Comparison of ENCODE assay signal across 32 cellular contexts in genomic region chr13:99758465-99759162, GRCh38.
DNase-seq lines count a peak whose midpoint lies in the region; ATAC-seq, FAIRE-seq and TF ChIP-seq lines count a peak whose summit lies in the region.
"Had no signal": no experiment of that assay in that cellular context is flagged by ENCODE, and none has a peak within 500 bp of the region (broad histone marks: within the 10 kb centered on the region; RNA-seq: fewer than 3 reads in every experiment).

No MANE protein-coding gene starts in this region.

- H4K5ac ChIP-seq in H1 (ENCODE audit: insufficient read length, low read depth, low read length), result no peak overlapping the region

- TF ChIP-seq POLR2A in H1 (IDR thresholded peaks at IDR 0.05; ENCODE audit: control extremely low read depth in 1 of 2, low read depth in 2 of 2, low read length in 2 of 2), result no peak

- H3K4me1 ChIP-seq in H1 (replicated peaks in 1 of 4; ENCODE audit: control insufficient read depth in 3 of 4, insufficient read depth in 4 of 4, low read length in 3 of 4) (peaks cover 0 to 2% (median 0%) of the 10 kb centered on the region in 4 experiments; a peak in 1 of 7 replicates), right cardiac atrium (ENCODE audit: control insufficient read depth, insufficient read depth, low read length) (no peaks in the 10 kb centered on the region)
- H3K4me1 ChIP-seq: adrenal gland, esophagus squamous epithelium, foreskin keratinocyte, heart left ventricle, neural progenitor cell, pancreas, suprapubic skin, upper lobe of left lung had no signal

- ATAC-seq in right cardiac atrium, result no peak
- ATAC-seq in GM18868 (IDR thresholded peaks at IDR 0.05; ENCODE audit: unreplicated experiment), result no peak
- ATAC-seq: foreskin keratinocyte, left ventricle myocardium superior, pancreas, PC-3 had no signal

- H3K9me3 ChIP-seq in H1 (ENCODE audit: insufficient read depth in 2 of 2, low read depth in 1 of 2, low read length in 1 of 2), result peaks cover 3 to 10% of the 10 kb centered on the region in 2 experiments; a peak in 2 of 4 replicates
- no peaks in the 10 kb centered on the region for H3K9me3 ChIP-seq in right cardiac atrium (ENCODE audit: control insufficient read depth, low read length)
- H3K9me3 ChIP-seq: adrenal gland, pancreas had no signal

- no peak overlapping the region for H3K56ac ChIP-seq in H1 (replicated peaks; ENCODE audit: insufficient read length, low read depth, low read length)

- peak overlapping the region; percentile 33; the same call in 1 of the 2 replicates for H3K18ac ChIP-seq in H1 (ENCODE audit: extremely low read depth, low read length)

- no peak overlapping the region for H3K9ac ChIP-seq in H1 (replicated peaks in 1 of 4; ENCODE audit: extremely low read depth in 1 of 4, low read depth in 3 of 4, low read length in 3 of 4)
- H3K9ac ChIP-seq: BLaER1, neural progenitor cell had no signal

- CTCF ChIA-PET in H1 (lab: Charles Lee; ENCODE audit: partially characterized antibody), result interaction anchor here (1.1 to 1.7 kb wide), 5 partner anchors 8 to 143 kb away, joined by 3 to 5 read pairs (median 3); no protein-coding TSS in a partner anchor

- H3K79me2 ChIP-seq in H1 (ENCODE audit: control insufficient read depth in 1 of 2, insufficient read depth in 2 of 2, low read length in 2 of 2), result no peaks in the 10 kb centered on the region

- no peak overlapping the region for H2AK5ac ChIP-seq in H1 (ENCODE audit: low read depth, low read length)

- intact Hi-C loops in right cardiac atrium (cut with DNase I), result no loop called here

- H3K23ac ChIP-seq in H1 (ENCODE audit: insufficient read length), result no peak overlapping the region

- DNase-seq in DMS 273 treated with DMSO at 0.1 percent for 48 hours (lab: John Stamatoyannopoulos, UW) (peak; percentile 82), NCI-H2171 (lab: John Stamatoyannopoulos, UW) (peak; percentile 99), H1 (ENCODE audit: low read depth in 1 of 2, low spot score in 2 of 2) (peak in 1 of 2 experiments; percentile 41), right cardiac atrium (no peak)
- peak; percentile 6 for DNase-seq in Jurkat, Clone E6-1 (ENCODE audit: low read depth, low spot score)
- DNase-seq in activated effector memory CD4-positive, alpha-beta T cell treated with Interleukin-2 at 50 U/mL for 16 hours, result no peak
- DNase-seq in activated CD4-positive, CD25-positive, alpha-beta regulatory T cell treated with anti-CD3 and anti-CD28 coated beads, Interleukin-2, amount 50 U/mL, for 72 hours, result no peak
- DNase-seq: activated CD4-positive, alpha-beta T cell treated with anti-CD3 and anti-CD28 coated beads, Interleukin-2, amount 50 U/mL, for 48 hours; activated naive CD4-positive, alpha-beta T cell treated with anti-CD3 and anti-CD28 coated beads, Interleukin-2, amount 10 ng/mL, durations not matched to agents 7 days and 5 days; adrenal gland; central memory CD4-positive, alpha-beta T cell; DMS53; esophagus squamous epithelium; foreskin keratinocyte; GDM1; GOT3; heart left ventricle; kidney; left ventricle myocardium superior; mesendoderm; NCI-H1417 treated with DMSO at 0.1 percent for 48 hours; pancreas; PC-3; small intestine; stimulated activated naive CD4-positive, alpha-beta T cell; T-helper 1 cell; upper lobe of left lung had no signal

- no peak overlapping the region; the same call in 1 of the 2 replicates for H2BK15ac ChIP-seq in H1 (ENCODE audit: low read length)

- H2BK120ac ChIP-seq in H1 (replicated peaks; ENCODE audit: low read depth, low read length), result no peak overlapping the region

- no peak overlapping the region for H3K4ac ChIP-seq in H1 (replicated peaks; ENCODE audit: insufficient read length, low read depth, low read length)

- TF ChIP-seq CTCF in H1 (IDR thresholded peaks at IDR 0.05; ENCODE audit: control extremely low read depth in 1 of 3, insufficient read depth in 1 of 3, low read depth in 1 of 3, low read length in 3 of 3), result no peak

- FAIRE-seq in H1 (lab: Jason Lieb, UNC), result no peak
- FAIRE-seq: kidney, pancreas, small intestine had no signal

- H3K14ac ChIP-seq in H1 (ENCODE audit: insufficient read length), result no peak overlapping the region

- no peak overlapping the region for H2BK20ac ChIP-seq in H1 (ENCODE audit: low read length)

- H3K27ac ChIP-seq in H1 (ENCODE audit: low read depth, low read length) (no peak overlapping the region), right cardiac atrium (ENCODE audit: low read length) (no peak overlapping the region)
- H3K27ac ChIP-seq: adrenal gland, BLaER1, esophagus squamous epithelium, foreskin keratinocyte, heart left ventricle, neural progenitor cell, pancreas, SK-N-MC, suprapubic skin, upper lobe of left lung had no signal

- H4K20me1 ChIP-seq in H1 (replicated peaks in 1 of 2; ENCODE audit: control insufficient read depth in 1 of 2, insufficient read depth in 2 of 2, low read length in 2 of 2), result no peaks in the 10 kb centered on the region
- H4K20me1 ChIP-seq: BLaER1 had no signal

- no peak for TF ChIP-seq RAD21 in H1 (IDR thresholded peaks at IDR 0.05 in 1 of 2, conservative IDR thresholded peaks at IDR 0.05 in 1 of 2; ENCODE audit: low read depth in 2 of 2, low read length in 2 of 2)

- H2BK12ac ChIP-seq in H1 (ENCODE audit: low read depth, low read length), result peak overlapping the region; percentile 12; the same call in 1 of the 2 replicates

- POLR2A ChIA-PET in H1 (lab: Charles Lee; ENCODE audit: partially characterized antibody), result interaction anchor here (1.6 to 1.8 kb wide), 2 partner anchors 10 to 12 kb away, joined by 5 to 6 read pairs; no protein-coding TSS in a partner anchor

- H2AFZ ChIP-seq in H1 (ENCODE audit: low read length), result no peak overlapping the region
- H2AFZ ChIP-seq: neural progenitor cell had no signal

- H3K27me3 ChIP-seq in H1 (replicated peaks in 1 of 4; ENCODE audit: control insufficient read depth in 3 of 4, extremely low read depth in 1 of 4, insufficient read depth in 3 of 4, low read length in 3 of 4) (no peaks in the 10 kb centered on the region), right cardiac atrium (ENCODE audit: control insufficient read depth, insufficient read depth) (no peaks in the 10 kb centered on the region)
- H3K27me3 ChIP-seq: adrenal gland, BLaER1, esophagus squamous epithelium, foreskin keratinocyte, heart left ventricle, neural progenitor cell, pancreas, suprapubic skin, upper lobe of left lung had no signal

- H4K91ac ChIP-seq in H1 (replicated peaks; ENCODE audit: insufficient read length, low read length), result peak overlapping the region; percentile 29

- no peak overlapping the region for H2BK5ac ChIP-seq in H1 (ENCODE audit: low read depth, low read length)

- no peak overlapping the region for H3K4me2 ChIP-seq in H1 (ENCODE audit: insufficient read depth in 1 of 2, low read depth in 2 of 2, low read length in 2 of 2)
- H3K4me2 ChIP-seq: BLaER1, neural progenitor cell had no signal

- TF ChIP-seq EP300 in H1 (IDR thresholded peaks at IDR 0.05; ENCODE audit: borderline replicate concordance in 1 of 2, low read depth in 2 of 2, low read length in 2 of 2), result no peak

- H3K36me3 ChIP-seq in H1 (ENCODE audit: control insufficient read depth in 2 of 4, insufficient read depth in 4 of 4, low read length in 3 of 4), result peaks cover 0 to 4% (median 0%) of the 10 kb centered on the region in 4 experiments; a peak in 2 of 8 replicates
- H3K36me3 ChIP-seq: adrenal gland, BLaER1, esophagus squamous epithelium, heart left ventricle, pancreas, suprapubic skin, upper lobe of left lung had no signal

- H3K23me2 ChIP-seq in H1 (ENCODE audit: low read depth, low read length), result no peaks in the 10 kb centered on the region

- no peaks in the 10 kb centered on the region for H3K79me1 ChIP-seq in H1 (ENCODE audit: low read depth, low read length)

- WGBS in H1 (ENCODE audit: extremely low coverage in 1 of 2, insufficient coverage in 1 of 2, insufficient read length in 1 of 2, insufficient replicate concordance in 2 of 2, low coverage in 1 of 2, low lambda C conversion rate in 2 of 2, missing lambda C conversion rate in 1 of 2), 2 experiments, result 70% methylated on average over 6 of the region's 6 CpGs; no CpG with 5 or more reads in 1 of the 2 experiments
- WGBS in right cardiac atrium, result 72% methylated on average over 6 of the region's 6 CpGs

- H4K8ac ChIP-seq in H1 (ENCODE audit: extremely low read depth, insufficient read depth, low read length), result no peak overlapping the region

- H3K4me3 ChIP-seq in Jurkat, Clone E6-1 (ENCODE audit: low read length), result no peak overlapping the region
- no peak overlapping the region for H3K4me3 ChIP-seq in H1 (ENCODE audit: extremely low read depth in 1 of 4, insufficient read depth in 2 of 4, low read depth in 3 of 4, low read length in 4 of 4)
- H3K4me3 ChIP-seq in right cardiac atrium (ENCODE audit: low read length), result no peak overlapping the region
- H3K4me3 ChIP-seq: adrenal gland, BLaER1, esophagus squamous epithelium, heart left ventricle, neural progenitor cell, pancreas, SK-N-MC, suprapubic skin, upper lobe of left lung had no signal

TF ChIP-seq in H1, 55 proteins besides CTCF, POLR2A, EP300 and RAD21:
- no peak for TF ChIP-seq EGR1 (IDR thresholded peaks at IDR 0.05; ENCODE audit: borderline replicate concordance, low read depth, low read length)
- TF ChIP-seq SP4 (IDR thresholded peaks at IDR 0.05; ENCODE audit: low read length), result no peak
- TF ChIP-seq SUZ12 (IDR thresholded peaks at IDR 0.05; ENCODE audit: low read length), result no peak
- TF ChIP-seq TCF12 (IDR thresholded peaks at IDR 0.05; ENCODE audit: low read depth, low read length), result no peak
- TF ChIP-seq CEBPB (IDR thresholded peaks at IDR 0.05; ENCODE audit: low read depth, low read length), result no peak
- TF ChIP-seq RXRA (IDR thresholded peaks at IDR 0.05; ENCODE audit: insufficient read depth, low read depth, low read length), result no peak
- TF ChIP-seq CBX5 (IDR thresholded peaks at IDR 0.05; ENCODE audit: low read depth, low read length), result no peak
- no peak for TF ChIP-seq RFX5 (IDR thresholded peaks at IDR 0.05; ENCODE audit: borderline replicate concordance, low read depth, low read length)
- no peak for TF ChIP-seq CTBP2 (IDR thresholded peaks at IDR 0.05; ENCODE audit: borderline replicate concordance, insufficient read depth, insufficient read length, low read length)

Comparison
In these comparisons a context has a peak if more than half of its experiments do, and no peak if none do; other contexts are left out.
1. DNase-seq: peak in DMS 273 treated with DMSO at 0.1 percent for 48 hours (single experiment), Jurkat, Clone E6-1 (single experiment) and NCI-H2171 (single experiment); none in right cardiac atrium (0 of 3), activated effector memory CD4-positive, alpha-beta T cell treated with Interleukin-2 at 50 U/mL for 16 hours (single experiment) and activated CD4-positive, CD25-positive, alpha-beta regulatory T cell treated with anti-CD3 and anti-CD28 coated beads, Interleukin-2, amount 50 U/mL, for 72 hours (single experiment).